1 cellular context compared by ENCODE assay signal in genomic region chr5:142817031-142817430, GRCh38.
TF ChIP-seq lines count a peak whose summit lies in the region.

No MANE protein-coding gene starts in this region.

TF ChIP-seq in liver, 16 proteins besides CTCF, POLR2A, EP300 and RAD21 (continued from another document):
- TF ChIP-seq HNF4A (conservative IDR thresholded peaks at IDR 0.05), result no peak
- TF ChIP-seq, protein P1, sequence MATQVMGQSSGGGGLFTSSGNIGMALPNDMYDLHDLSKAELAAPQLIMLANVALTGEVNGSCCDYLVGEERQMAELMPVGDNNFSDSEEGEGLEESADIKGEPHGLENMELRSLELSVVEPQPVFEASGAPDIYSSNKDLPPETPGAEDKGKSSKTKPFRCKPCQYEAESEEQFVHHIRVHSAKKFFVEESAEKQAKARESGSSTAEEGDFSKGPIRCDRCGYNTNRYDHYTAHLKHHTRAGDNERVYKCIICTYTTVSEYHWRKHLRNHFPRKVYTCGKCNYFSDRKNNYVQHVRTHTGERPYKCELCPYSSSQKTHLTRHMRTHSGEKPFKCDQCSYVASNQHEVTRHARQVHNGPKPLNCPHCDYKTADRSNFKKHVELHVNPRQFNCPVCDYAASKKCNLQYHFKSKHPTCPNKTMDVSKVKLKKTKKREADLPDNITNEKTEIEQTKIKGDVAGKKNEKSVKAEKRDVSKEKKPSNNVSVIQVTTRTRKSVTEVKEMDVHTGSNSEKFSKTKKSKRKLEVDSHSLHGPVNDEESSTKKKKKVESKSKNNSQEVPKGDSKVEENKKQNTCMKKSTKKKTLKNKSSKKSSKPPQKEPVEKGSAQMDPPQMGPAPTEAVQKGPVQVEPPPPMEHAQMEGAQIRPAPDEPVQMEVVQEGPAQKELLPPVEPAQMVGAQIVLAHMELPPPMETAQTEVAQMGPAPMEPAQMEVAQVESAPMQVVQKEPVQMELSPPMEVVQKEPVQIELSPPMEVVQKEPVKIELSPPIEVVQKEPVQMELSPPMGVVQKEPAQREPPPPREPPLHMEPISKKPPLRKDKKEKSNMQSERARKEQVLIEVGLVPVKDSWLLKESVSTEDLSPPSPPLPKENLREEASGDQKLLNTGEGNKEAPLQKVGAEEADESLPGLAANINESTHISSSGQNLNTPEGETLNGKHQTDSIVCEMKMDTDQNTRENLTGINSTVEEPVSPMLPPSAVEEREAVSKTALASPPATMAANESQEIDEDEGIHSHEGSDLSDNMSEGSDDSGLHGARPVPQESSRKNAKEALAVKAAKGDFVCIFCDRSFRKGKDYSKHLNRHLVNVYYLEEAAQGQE (IDR thresholded peaks at IDR 0.05), result no peak
- TF ChIP-seq HNF4G (IDR thresholded peaks at IDR 0.05), result no peak
- no peak for TF ChIP-seq EGR1 (IDR thresholded peaks at IDR 0.05; ENCODE audit: low read depth in 2 of 2)
- TF ChIP-seq TAF1 (conservative IDR thresholded peaks at IDR 0.05), result no peak
- TF ChIP-seq JUND (IDR thresholded peaks at IDR 0.05), result no peak
- no peak for TF ChIP-seq SP1 (IDR thresholded peaks at IDR 0.05)
- TF ChIP-seq FOXA2 (IDR thresholded peaks at IDR 0.05), result no peak
- TF ChIP-seq, protein P2, sequence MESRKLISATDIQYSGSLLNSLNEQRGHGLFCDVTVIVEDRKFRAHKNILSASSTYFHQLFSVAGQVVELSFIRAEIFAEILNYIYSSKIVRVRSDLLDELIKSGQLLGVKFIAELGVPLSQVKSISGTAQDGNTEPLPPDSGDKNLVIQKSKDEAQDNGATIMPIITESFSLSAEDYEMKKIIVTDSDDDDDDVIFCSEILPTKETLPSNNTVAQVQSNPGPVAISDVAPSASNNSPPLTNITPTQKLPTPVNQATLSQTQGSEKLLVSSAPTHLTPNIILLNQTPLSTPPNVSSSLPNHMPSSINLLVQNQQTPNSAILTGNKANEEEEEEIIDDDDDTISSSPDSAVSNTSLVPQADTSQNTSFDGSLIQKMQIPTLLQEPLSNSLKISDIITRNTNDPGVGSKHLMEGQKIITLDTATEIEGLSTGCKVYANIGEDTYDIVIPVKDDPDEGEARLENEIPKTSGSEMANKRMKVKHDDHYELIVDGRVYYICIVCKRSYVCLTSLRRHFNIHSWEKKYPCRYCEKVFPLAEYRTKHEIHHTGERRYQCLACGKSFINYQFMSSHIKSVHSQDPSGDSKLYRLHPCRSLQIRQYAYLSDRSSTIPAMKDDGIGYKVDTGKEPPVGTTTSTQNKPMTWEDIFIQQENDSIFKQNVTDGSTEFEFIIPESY (IDR thresholded peaks at IDR 0.05), result no peak
- no peak for TF ChIP-seq RXRA (IDR thresholded peaks at IDR 0.05)
- no peak for TF ChIP-seq YY1 (IDR thresholded peaks at IDR 0.05)
- no peak for TF ChIP-seq NR2F2 (IDR thresholded peaks at IDR 0.05)
- no peak for TF ChIP-seq GABPA (IDR thresholded peaks at IDR 0.05 in 1 of 2, conservative IDR thresholded peaks at IDR 0.05 in 1 of 2)
